ENCODE assay signal across 1 cellular context in the genomic region with DNA sequence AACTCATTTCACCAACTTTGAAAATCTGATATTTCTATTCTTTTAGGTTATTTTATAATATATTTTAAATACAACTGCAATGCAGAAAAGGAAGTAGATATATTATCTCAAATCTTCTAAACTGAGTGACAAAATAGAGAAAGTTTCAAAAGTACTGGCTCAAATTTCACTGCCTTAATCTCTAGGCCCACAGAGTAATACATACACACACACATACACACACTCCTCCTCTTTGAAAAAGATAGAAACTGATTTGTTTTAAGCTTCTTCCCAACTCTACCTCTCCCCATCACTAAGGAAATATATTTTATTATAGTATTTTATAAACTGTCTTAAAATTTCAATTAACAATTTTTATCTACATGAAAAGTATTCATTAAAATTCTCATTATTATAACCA.
A peak's percentile ranks its signal among the peaks of the same experiment; 100 is the strongest.
TF ChIP-seq lines count a peak whose summit lies in the region.

No MANE protein-coding gene starts in this region.

TF ChIP-seq in K562, 482 proteins besides CTCF, POLR2A, EP300 and RAD21 (continued from another document and continues in another):
- TF ChIP-seq, protein P1, sequence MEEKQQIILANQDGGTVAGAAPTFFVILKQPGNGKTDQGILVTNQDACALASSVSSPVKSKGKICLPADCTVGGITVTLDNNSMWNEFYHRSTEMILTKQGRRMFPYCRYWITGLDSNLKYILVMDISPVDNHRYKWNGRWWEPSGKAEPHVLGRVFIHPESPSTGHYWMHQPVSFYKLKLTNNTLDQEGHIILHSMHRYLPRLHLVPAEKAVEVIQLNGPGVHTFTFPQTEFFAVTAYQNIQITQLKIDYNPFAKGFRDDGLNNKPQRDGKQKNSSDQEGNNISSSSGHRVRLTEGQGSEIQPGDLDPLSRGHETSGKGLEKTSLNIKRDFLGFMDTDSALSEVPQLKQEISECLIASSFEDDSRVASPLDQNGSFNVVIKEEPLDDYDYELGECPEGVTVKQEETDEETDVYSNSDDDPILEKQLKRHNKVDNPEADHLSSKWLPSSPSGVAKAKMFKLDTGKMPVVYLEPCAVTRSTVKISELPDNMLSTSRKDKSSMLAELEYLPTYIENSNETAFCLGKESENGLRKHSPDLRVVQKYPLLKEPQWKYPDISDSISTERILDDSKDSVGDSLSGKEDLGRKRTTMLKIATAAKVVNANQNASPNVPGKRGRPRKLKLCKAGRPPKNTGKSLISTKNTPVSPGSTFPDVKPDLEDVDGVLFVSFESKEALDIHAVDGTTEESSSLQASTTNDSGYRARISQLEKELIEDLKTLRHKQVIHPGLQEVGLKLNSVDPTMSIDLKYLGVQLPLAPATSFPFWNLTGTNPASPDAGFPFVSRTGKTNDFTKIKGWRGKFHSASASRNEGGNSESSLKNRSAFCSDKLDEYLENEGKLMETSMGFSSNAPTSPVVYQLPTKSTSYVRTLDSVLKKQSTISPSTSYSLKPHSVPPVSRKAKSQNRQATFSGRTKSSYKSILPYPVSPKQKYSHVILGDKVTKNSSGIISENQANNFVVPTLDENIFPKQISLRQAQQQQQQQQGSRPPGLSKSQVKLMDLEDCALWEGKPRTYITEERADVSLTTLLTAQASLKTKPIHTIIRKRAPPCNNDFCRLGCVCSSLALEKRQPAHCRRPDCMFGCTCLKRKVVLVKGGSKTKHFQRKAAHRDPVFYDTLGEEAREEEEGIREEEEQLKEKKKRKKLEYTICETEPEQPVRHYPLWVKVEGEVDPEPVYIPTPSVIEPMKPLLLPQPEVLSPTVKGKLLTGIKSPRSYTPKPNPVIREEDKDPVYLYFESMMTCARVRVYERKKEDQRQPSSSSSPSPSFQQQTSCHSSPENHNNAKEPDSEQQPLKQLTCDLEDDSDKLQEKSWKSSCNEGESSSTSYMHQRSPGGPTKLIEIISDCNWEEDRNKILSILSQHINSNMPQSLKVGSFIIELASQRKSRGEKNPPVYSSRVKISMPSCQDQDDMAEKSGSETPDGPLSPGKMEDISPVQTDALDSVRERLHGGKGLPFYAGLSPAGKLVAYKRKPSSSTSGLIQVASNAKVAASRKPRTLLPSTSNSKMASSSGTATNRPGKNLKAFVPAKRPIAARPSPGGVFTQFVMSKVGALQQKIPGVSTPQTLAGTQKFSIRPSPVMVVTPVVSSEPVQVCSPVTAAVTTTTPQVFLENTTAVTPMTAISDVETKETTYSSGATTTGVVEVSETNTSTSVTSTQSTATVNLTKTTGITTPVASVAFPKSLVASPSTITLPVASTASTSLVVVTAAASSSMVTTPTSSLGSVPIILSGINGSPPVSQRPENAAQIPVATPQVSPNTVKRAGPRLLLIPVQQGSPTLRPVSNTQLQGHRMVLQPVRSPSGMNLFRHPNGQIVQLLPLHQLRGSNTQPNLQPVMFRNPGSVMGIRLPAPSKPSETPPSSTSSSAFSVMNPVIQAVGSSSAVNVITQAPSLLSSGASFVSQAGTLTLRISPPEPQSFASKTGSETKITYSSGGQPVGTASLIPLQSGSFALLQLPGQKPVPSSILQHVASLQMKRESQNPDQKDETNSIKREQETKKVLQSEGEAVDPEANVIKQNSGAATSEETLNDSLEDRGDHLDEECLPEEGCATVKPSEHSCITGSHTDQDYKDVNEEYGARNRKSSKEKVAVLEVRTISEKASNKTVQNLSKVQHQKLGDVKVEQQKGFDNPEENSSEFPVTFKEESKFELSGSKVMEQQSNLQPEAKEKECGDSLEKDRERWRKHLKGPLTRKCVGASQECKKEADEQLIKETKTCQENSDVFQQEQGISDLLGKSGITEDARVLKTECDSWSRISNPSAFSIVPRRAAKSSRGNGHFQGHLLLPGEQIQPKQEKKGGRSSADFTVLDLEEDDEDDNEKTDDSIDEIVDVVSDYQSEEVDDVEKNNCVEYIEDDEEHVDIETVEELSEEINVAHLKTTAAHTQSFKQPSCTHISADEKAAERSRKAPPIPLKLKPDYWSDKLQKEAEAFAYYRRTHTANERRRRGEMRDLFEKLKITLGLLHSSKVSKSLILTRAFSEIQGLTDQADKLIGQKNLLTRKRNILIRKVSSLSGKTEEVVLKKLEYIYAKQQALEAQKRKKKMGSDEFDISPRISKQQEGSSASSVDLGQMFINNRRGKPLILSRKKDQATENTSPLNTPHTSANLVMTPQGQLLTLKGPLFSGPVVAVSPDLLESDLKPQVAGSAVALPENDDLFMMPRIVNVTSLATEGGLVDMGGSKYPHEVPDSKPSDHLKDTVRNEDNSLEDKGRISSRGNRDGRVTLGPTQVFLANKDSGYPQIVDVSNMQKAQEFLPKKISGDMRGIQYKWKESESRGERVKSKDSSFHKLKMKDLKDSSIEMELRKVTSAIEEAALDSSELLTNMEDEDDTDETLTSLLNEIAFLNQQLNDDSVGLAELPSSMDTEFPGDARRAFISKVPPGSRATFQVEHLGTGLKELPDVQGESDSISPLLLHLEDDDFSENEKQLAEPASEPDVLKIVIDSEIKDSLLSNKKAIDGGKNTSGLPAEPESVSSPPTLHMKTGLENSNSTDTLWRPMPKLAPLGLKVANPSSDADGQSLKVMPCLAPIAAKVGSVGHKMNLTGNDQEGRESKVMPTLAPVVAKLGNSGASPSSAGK (IDR thresholded peaks at IDR 0.05), result no peak
- TF ChIP-seq, protein P2, sequence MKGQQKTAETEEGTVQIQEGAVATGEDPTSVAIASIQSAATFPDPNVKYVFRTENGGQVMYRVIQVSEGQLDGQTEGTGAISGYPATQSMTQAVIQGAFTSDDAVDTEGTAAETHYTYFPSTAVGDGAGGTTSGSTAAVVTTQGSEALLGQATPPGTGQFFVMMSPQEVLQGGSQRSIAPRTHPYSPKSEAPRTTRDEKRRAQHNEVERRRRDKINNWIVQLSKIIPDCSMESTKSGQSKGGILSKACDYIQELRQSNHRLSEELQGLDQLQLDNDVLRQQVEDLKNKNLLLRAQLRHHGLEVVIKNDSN (CRISPR knock-in tag; IDR thresholded peaks at IDR 0.05), result no peak
- TF ChIP-seq, protein P3, sequence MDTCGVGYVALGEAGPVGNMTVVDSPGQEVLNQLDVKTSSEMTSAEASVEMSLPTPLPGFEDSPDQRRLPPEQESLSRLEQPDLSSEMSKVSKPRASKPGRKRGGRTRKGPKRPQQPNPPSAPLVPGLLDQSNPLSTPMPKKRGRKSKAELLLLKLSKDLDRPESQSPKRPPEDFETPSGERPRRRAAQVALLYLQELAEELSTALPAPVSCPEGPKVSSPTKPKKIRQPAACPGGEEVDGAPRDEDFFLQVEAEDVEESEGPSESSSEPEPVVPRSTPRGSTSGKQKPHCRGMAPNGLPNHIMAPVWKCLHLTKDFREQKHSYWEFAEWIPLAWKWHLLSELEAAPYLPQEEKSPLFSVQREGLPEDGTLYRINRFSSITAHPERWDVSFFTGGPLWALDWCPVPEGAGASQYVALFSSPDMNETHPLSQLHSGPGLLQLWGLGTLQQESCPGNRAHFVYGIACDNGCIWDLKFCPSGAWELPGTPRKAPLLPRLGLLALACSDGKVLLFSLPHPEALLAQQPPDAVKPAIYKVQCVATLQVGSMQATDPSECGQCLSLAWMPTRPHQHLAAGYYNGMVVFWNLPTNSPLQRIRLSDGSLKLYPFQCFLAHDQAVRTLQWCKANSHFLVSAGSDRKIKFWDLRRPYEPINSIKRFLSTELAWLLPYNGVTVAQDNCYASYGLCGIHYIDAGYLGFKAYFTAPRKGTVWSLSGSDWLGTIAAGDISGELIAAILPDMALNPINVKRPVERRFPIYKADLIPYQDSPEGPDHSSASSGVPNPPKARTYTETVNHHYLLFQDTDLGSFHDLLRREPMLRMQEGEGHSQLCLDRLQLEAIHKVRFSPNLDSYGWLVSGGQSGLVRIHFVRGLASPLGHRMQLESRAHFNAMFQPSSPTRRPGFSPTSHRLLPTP (IDR thresholded peaks at IDR 0.05; ENCODE audit: borderline replicate concordance, extremely low read depth, insufficient read length), result no peak
- TF ChIP-seq ZNF124 (CRISPR knock-in tag; IDR thresholded peaks at IDR 0.05), result no peak
- TF ChIP-seq PHF20 (IDR thresholded peaks at IDR 0.05; ENCODE audit: partially characterized antibody), result no peak
- TF ChIP-seq ZNF384 (IDR thresholded peaks at IDR 0.05; ENCODE audit: low read depth, low read length), result no peak
- 0 out of 2 replicates have a peak, but pooled peaks have one; percentile 3 for TF ChIP-seq ARID1B (IDR thresholded peaks at IDR 0.05)
- no peak for TF ChIP-seq ZNF778 (CRISPR knock-in tag; IDR thresholded peaks at IDR 0.05)
- TF ChIP-seq CBFA2T3 (IDR thresholded peaks at IDR 0.05), result peak; percentile 23; the same call in 1 of the 2 replicates
- no peak for TF ChIP-seq ESRRA (IDR thresholded peaks at IDR 0.05; ENCODE audit: borderline replicate concordance, low read depth)
- TF ChIP-seq ZNF785 (CRISPR knock-in tag; IDR thresholded peaks at IDR 0.05), result no peak
- TF ChIP-seq, protein P4, sequence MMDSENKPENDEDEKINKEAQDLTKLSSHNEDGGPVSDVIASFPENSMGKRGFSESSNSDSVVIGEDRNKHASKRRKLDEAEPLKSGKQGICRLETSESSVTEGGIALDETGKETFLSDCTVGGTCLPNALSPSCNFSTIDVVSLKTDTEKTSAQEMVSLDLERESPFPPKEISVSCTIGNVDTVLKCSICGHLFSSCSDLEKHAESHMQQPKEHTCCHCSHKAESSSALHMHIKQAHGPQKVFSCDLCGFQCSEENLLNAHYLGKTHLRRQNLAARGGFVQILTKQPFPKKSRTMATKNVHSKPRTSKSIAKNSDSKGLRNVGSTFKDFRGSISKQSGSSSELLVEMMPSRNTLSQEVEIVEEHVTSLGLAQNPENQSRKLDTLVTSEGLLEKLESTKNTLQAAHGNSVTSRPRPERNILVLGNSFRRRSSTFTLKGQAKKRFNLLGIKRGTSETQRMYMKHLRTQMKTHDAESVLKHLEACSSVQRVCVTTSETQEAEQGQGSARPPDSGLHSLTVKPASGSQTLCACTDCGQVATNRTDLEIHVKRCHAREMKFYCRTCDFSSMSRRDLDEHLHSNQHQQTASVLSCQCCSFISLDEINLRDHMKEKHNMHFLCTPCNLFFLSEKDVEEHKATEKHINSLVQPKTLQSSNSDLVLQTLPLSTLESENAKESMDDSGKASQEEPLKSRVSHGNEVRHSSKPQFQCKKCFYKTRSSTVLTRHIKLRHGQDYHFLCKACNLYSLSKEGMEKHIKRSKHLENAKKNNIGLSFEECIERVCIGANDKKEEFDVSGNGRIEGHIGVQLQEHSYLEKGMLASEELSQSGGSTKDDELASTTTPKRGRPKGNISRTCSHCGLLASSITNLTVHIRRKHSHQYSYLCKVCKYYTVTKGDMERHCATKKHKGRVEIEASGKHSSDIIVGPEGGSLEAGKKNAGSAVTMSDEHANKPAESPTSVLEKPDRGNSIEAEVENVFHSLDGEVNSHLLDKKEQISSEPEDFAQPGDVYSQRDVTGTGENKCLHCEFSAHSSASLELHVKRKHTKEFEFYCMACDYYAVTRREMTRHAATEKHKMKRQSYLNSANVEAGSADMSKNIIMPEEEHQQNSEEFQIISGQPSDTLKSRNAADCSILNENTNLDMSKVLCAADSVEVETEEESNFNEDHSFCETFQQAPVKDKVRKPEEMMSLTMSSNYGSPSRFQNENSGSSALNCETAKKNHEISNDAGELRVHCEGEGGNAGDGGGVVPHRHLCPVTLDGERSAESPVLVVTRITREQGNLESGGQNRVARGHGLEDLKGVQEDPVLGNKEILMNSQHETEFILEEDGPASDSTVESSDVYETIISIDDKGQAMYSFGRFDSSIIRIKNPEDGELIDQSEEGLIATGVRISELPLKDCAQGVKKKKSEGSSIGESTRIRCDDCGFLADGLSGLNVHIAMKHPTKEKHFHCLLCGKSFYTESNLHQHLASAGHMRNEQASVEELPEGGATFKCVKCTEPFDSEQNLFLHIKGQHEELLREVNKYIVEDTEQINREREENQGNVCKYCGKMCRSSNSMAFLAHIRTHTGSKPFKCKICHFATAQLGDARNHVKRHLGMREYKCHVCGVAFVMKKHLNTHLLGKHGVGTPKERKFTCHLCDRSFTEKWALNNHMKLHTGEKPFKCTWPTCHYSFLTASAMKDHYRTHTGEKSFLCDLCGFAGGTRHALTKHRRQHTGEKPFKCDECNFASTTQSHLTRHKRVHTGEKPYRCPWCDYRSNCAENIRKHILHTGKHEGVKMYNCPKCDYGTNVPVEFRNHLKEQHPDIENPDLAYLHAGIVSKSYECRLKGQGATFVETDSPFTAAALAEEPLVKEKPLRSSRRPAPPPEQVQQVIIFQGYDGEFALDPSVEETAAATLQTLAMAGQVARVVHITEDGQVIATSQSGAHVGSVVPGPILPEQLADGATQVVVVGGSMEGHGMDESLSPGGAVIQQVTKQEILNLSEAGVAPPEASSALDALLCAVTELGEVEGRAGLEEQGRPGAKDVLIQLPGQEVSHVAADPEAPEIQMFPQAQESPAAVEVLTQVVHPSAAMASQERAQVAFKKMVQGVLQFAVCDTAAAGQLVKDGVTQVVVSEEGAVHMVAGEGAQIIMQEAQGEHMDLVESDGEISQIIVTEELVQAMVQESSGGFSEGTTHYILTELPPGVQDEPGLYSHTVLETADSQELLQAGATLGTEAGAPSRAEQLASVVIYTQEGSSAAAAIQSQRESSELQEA (IDR thresholded peaks at IDR 0.05; ENCODE audit: low read depth), result no peak
- TF ChIP-seq, protein P5, sequence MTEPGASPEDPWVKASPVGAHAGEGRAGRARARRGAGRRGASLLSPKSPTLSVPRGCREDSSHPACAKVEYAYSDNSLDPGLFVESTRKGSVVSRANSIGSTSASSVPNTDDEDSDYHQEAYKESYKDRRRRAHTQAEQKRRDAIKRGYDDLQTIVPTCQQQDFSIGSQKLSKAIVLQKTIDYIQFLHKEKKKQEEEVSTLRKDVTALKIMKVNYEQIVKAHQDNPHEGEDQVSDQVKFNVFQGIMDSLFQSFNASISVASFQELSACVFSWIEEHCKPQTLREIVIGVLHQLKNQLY (CRISPR knock-in tag; conservative IDR thresholded peaks at IDR 0.05), result no peak
- no peak for TF ChIP-seq PRMT5 (CRISPR knock-in tag; IDR thresholded peaks at IDR 0.05)
- TF ChIP-seq, protein P6, sequence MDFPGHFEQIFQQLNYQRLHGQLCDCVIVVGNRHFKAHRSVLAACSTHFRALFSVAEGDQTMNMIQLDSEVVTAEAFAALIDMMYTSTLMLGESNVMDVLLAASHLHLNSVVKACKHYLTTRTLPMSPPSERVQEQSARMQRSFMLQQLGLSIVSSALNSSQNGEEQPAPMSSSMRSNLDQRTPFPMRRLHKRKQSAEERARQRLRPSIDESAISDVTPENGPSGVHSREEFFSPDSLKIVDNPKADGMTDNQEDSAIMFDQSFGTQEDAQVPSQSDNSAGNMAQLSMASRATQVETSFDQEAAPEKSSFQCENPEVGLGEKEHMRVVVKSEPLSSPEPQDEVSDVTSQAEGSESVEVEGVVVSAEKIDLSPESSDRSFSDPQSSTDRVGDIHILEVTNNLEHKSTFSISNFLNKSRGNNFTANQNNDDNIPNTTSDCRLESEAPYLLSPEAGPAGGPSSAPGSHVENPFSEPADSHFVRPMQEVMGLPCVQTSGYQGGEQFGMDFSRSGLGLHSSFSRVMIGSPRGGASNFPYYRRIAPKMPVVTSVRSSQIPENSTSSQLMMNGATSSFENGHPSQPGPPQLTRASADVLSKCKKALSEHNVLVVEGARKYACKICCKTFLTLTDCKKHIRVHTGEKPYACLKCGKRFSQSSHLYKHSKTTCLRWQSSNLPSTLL (IDR thresholded peaks at IDR 0.05), result no peak
- no peak for TF ChIP-seq ZNF707 (CRISPR knock-in tag; conservative IDR thresholded peaks at IDR 0.05)
- no peak for TF ChIP-seq ESRRB (CRISPR knock-in tag; IDR thresholded peaks at IDR 0.05; ENCODE audit: borderline replicate concordance)
- TF ChIP-seq ZNF354B (CRISPR knock-in tag; IDR thresholded peaks at IDR 0.05), result no peak
- peak in 1 of 2 experiments; percentile 58; a peak in 1 of 4 replicates for TF ChIP-seq RCOR1 (IDR thresholded peaks at IDR 0.05; ENCODE audit: borderline replicate concordance in 1 of 2, low read depth in 2 of 2, low read length in 2 of 2)
- no peak for TF ChIP-seq ZBTB17 (CRISPR knock-in tag; IDR thresholded peaks at IDR 0.05)
- no peak for TF ChIP-seq POLR2G (IDR thresholded peaks at IDR 0.05; ENCODE audit: low read depth, low read length)
- TF ChIP-seq, protein P7, sequence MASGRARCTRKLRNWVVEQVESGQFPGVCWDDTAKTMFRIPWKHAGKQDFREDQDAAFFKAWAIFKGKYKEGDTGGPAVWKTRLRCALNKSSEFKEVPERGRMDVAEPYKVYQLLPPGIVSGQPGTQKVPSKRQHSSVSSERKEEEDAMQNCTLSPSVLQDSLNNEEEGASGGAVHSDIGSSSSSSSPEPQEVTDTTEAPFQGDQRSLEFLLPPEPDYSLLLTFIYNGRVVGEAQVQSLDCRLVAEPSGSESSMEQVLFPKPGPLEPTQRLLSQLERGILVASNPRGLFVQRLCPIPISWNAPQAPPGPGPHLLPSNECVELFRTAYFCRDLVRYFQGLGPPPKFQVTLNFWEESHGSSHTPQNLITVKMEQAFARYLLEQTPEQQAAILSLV (tag; IDR thresholded peaks at IDR 0.05), result no peak
